26 cellular contexts compared by ENCODE assay signal in genomic region chr1:169797281-169797680, GRCh38.
"Had no signal": no experiment of that assay in that cellular context is flagged by ENCODE, and none has a peak within 500 bp of the region (broad histone marks: within the 10 kb centered on the region; RNA-seq: fewer than 3 reads in every experiment).

No MANE protein-coding gene starts in this region.

- H3K4me3 ChIP-seq: breast epithelium, colonic mucosa, SJSA1 had no signal

- H3K27me3 ChIP-seq: breast epithelium, colonic mucosa, SJSA1 had no signal

- H3K9me3 ChIP-seq: breast epithelium, colonic mucosa, SJSA1 had no signal

- H3K27ac ChIP-seq: breast epithelium, colonic mucosa, SJSA1 had no signal

- H3K27me3 Mint-ChIP-seq: activated B cell treated with CpG ODN at 0.5 μM for 24 hours; activated naive CD4-positive, alpha-beta T cell treated with anti-CD3 and anti-CD28 coated beads, Interleukin-2, amount 50 U/mL, for 24 hours had no signal

- DNase-seq: activated B cell treated with CpG ODN at 0.5 μM for 24 hours; activated CD4-positive, alpha-beta T cell treated with anti-CD3 and anti-CD28 coated beads for 1 hour; activated CD4-positive, alpha-beta T cell treated with anti-CD3 and anti-CD28 coated beads, Interleukin-2, amount 50 U/mL, for 4 hours; activated CD8-positive, alpha-beta memory T cell treated with anti-CD3 and anti-CD28 coated beads for 24 hours; activated effector memory CD4-positive, alpha-beta T cell treated with Interleukin-2 at 50 U/mL for 16 hours; activated naive CD4-positive, alpha-beta T cell; activated T-cell treated with anti-CD3 and anti-CD28 coated beads, Interleukin-2, amount 50 U/mL, for 72 hours; aorta; caudate nucleus; colonic mucosa; MM.1S; NCI-H1105 treated with DMSO at 0.1 percent for 48 hours; NCI-H1436 treated with DMSO at 0.1 percent for 48 hours; NCI-H187; NCI-H2081; NCI-H446 treated with DMSO at 0.1 percent for 48 hours; NCI-H526; NCI-H774; PC-3; SHP77; T1000 had no signal

- H3K27ac Mint-ChIP-seq: activated B cell treated with CpG ODN at 0.5 μM for 24 hours had no signal

- H3K4me1 ChIP-seq: breast epithelium had no signal

- H3K36me3 ChIP-seq: breast epithelium, colonic mucosa had no signal

- H3K9me3 Mint-ChIP-seq: activated B cell treated with CpG ODN at 0.5 μM for 24 hours; activated naive CD4-positive, alpha-beta T cell treated with anti-CD3 and anti-CD28 coated beads, Interleukin-2, amount 50 U/mL, for 24 hours; activated T-cell treated with anti-CD3 and anti-CD28 coated beads, Interleukin-2, amount 50 U/mL, for 72 hours; T-helper 1 cell treated with Interleukin-12 subunit alpha and Interleukin-12 subunit beta and Interleukin-4 antibody, amounts not matched to agents 30 μg/mL and 1 μg/mL, for 36 hours had no signal

- ATAC-seq: activated T-cell treated with anti-CD3 and anti-CD28 coated beads, Interleukin-2, amount 50 U/mL, for 72 hours; PC-3; SK-N-SH treated with all-trans-retinoic acid at 6 μM for 48 hours had no signal
